Comparison of ENCODE assay signal across 20 cellular contexts in genomic region chr3:9110802-9111201, GRCh38.
"Had no signal": no experiment of that assay in that cellular context is flagged by ENCODE, and none has a peak within 500 bp of the region (broad histone marks: within the 10 kb centered on the region; RNA-seq: fewer than 3 reads in every experiment).

No MANE protein-coding gene starts in this region.

- H3K4me3 Mint-ChIP-seq: activated CD4-positive, alpha-beta memory T cell treated with anti-CD3 and anti-CD28 coated beads, Interleukin-2, amount 10 ng/mL, durations not matched to agents 7 days and 5 days; activated T-cell treated with anti-CD3 and anti-CD28 coated beads, Interleukin-2, amount 50 U/mL, for 4 hours; central memory CD8-positive, alpha-beta T cell; immature natural killer cell; type B pancreatic cell; WTC11 had no signal

- FAIRE-seq: TTC549 had no signal

- DNase-seq: activated CD4-positive, alpha-beta memory T cell treated with anti-CD3 and anti-CD28 coated beads, Interleukin-2, amount 10 ng/mL, durations not matched to agents 7 days and 5 days; activated CD4-positive, alpha-beta T cell treated with anti-CD3 and anti-CD28 coated beads for 4 hours; activated effector memory CD4-positive, alpha-beta T cell treated with anti-CD3 and anti-CD28 coated beads, Interleukin-2, amount 50 U/mL, for 16 hours; activated T-cell treated with anti-CD3 and anti-CD28 coated beads, Interleukin-2, amount 50 U/mL, for 4 hours; body of pancreas; effector memory CD4-positive, alpha-beta T cell; foreskin melanocyte; heart left ventricle; immature natural killer cell; left cardiac atrium; lower lobe of right lung; midbrain; stimulated activated CD4-positive, alpha-beta T cell treated with anti-CD3 and anti-CD28 coated beads, Interleukin-4, amount 100 ng/mL, for 1 hour; stimulated activated naive CD4-positive, alpha-beta T cell had no signal

- H3K4me1 ChIP-seq: body of pancreas, lower lobe of right lung had no signal

- H3K4me1 Mint-ChIP-seq: activated CD4-positive, alpha-beta memory T cell treated with anti-CD3 and anti-CD28 coated beads, Interleukin-2, amount 10 ng/mL, durations not matched to agents 7 days and 5 days; central memory CD8-positive, alpha-beta T cell; immature natural killer cell had no signal

- H3K9me3 Mint-ChIP-seq: activated CD4-positive, alpha-beta memory T cell treated with anti-CD3 and anti-CD28 coated beads, Interleukin-2, amount 10 ng/mL, durations not matched to agents 7 days and 5 days; activated naive CD4-positive, alpha-beta T cell treated with anti-CD3 and anti-CD28 coated beads, Interleukin-2, amount 50 U/mL, for 72 hours; activated T-cell treated with anti-CD3 and anti-CD28 coated beads, Interleukin-2, amount 50 U/mL, for 4 hours; central memory CD8-positive, alpha-beta T cell; immature natural killer cell had no signal

- ATAC-seq: activated naive CD4-positive, alpha-beta T cell treated with anti-CD3 and anti-CD28 coated beads, Interleukin-2, amount 50 U/mL, for 72 hours; activated T-cell treated with anti-CD3 and anti-CD28 coated beads, Interleukin-2, amount 50 U/mL, for 4 hours; body of pancreas; lower lobe of right lung had no signal

- H3K27ac Mint-ChIP-seq: activated CD4-positive, alpha-beta memory T cell treated with anti-CD3 and anti-CD28 coated beads, Interleukin-2, amount 10 ng/mL, durations not matched to agents 7 days and 5 days; immature natural killer cell; type B pancreatic cell; WTC11 had no signal

- H3K36me3 ChIP-seq: heart left ventricle, lower lobe of right lung had no signal

- H3K27me3 Mint-ChIP-seq: type B pancreatic cell had no signal

- H3K9me3 ChIP-seq: body of pancreas, heart left ventricle, lower lobe of right lung had no signal

- H3K27me3 ChIP-seq: body of pancreas, heart left ventricle had no signal

- H3K27ac ChIP-seq: body of pancreas, heart left ventricle, lower lobe of right lung had no signal

- H3K36me3 Mint-ChIP-seq: activated naive CD4-positive, alpha-beta T cell treated with anti-CD3 and anti-CD28 coated beads, Interleukin-2, amount 50 U/mL, for 72 hours; immature natural killer cell had no signal

- H3K4me3 ChIP-seq: body of pancreas, heart left ventricle, lower lobe of right lung, skin epidermis had no signal
